ENCODE assay signal across 23 cellular contexts in genomic region chr9:37338218-37338617, GRCh38.
DNase-seq lines count a peak whose midpoint lies in the region; ATAC-seq, FAIRE-seq and TF ChIP-seq lines count a peak whose summit lies in the region.
"Had no signal": no experiment of that assay in that cellular context is flagged by ENCODE, and none has a peak within 500 bp of the region (broad histone marks: within the 10 kb centered on the region; RNA-seq: fewer than 3 reads in every experiment).

No MANE protein-coding gene starts in this region.

- peaks cover 15 to 35% of the 10 kb centered on the region in 2 donors for H3K4me1 Mint-ChIP-seq in stimulated activated naive B cell treated with anti-CD40 and anti-IgM and Interleukin-4, amounts not matched to agents 10 μg/mL and 1 μg/mL and 100 μg/mL, for 72 hours
- H3K4me1 Mint-ChIP-seq: activated CD4-positive, alpha-beta memory T cell treated with anti-CD3 and anti-CD28 coated beads, Interleukin-2, amount 10 ng/mL, durations not matched to agents 7 days and 5 days had no signal

- H3K27me3 ChIP-seq in GM12878 (replicated peaks in 1 of 2; ENCODE audit: control insufficient read depth in 2 of 2, insufficient read depth in 2 of 2, low read length in 1 of 2), result no peaks in the 10 kb centered on the region
- no peaks in the 10 kb centered on the region for H3K27me3 ChIP-seq in tibial artery
- H3K27me3 ChIP-seq: breast epithelium, hepatocyte, upper lobe of right lung had no signal

- H3K36me3 ChIP-seq in GM12878 (ENCODE audit: control insufficient read depth in 2 of 2, insufficient read depth in 2 of 2, low read length in 1 of 2) (peaks cover 0 to 1% of the 10 kb centered on the region in 2 experiments; a peak in 3 of 4 replicates), tibial artery (no peaks in the 10 kb centered on the region)
- H3K36me3 ChIP-seq: breast epithelium, upper lobe of right lung had no signal

- no peaks in the 10 kb centered on the region for H3K9me3 Mint-ChIP-seq in stimulated activated naive B cell treated with anti-CD40 and anti-IgM and Interleukin-4, amounts not matched to agents 10 μg/mL and 1 μg/mL and 100 μg/mL, for 72 hours
- H3K9me3 Mint-ChIP-seq: activated CD4-positive, alpha-beta memory T cell treated with anti-CD3 and anti-CD28 coated beads, Interleukin-2, amount 10 ng/mL, durations not matched to agents 7 days and 5 days; CD14-positive monocyte; dendritic cell treated with granulocyte-macrophage colony-stimulating factor and Interleukin-4, amounts not matched to agents 40 ng/mL and 50 ng/mL, for 4 days; T-helper 1 cell treated with Interleukin-12 subunit alpha and Interleukin-12 subunit beta and Interleukin-4 antibody, amounts not matched to agents 30 μg/mL and 1 μg/mL, for 36 hours; WTC11 had no signal

- H3K27ac ChIP-seq in GM12878 (ENCODE audit: control insufficient read depth, insufficient read depth) (no peak overlapping the region; the same call in 1 of the 2 replicates), tibial artery (no peak overlapping the region)
- H3K27ac ChIP-seq: breast epithelium, hepatocyte, PC-9, skin epidermis, upper lobe of right lung had no signal

- no peak overlapping the region; the same call in 1 of the 2 replicates for H3K4me2 ChIP-seq in GM12878 (ENCODE audit: control insufficient read depth, insufficient read depth)
- H3K4me2 ChIP-seq: hepatocyte, PC-9 had no signal

- TF ChIP-seq POLR2A in GM12878 (IDR thresholded peaks at IDR 0.05; ENCODE audit: low read depth, low read length), result no peak

- H3K9ac ChIP-seq in GM12878 (ENCODE audit: control insufficient read depth, insufficient read depth, low read length), result no peak overlapping the region

- POLR2A ChIA-PET in GM12878 (lab: Charles Lee), result interaction anchor here (0.9 to 2.7 kb wide), 6 partner anchors 8 to 39 kb away, joined by 3 to 17 read pairs (median 4); no protein-coding TSS in a partner anchor

- TF ChIP-seq EP300 in GM12878 (IDR thresholded peaks at IDR 0.05; ENCODE audit: borderline replicate concordance in 1 of 2, control insufficient read depth in 1 of 2, low read depth in 2 of 2, low read length in 2 of 2), result no peak

- ATAC-seq in GM12878, result no peak
- no peak for ATAC-seq in stimulated activated naive B cell treated with anti-CD40 and anti-IgM and Interleukin-4, amounts not matched to agents 10 μg/mL and 1 μg/mL and 100 μg/mL, for 72 hours (replicated peaks)
- ATAC-seq: upper lobe of right lung, WTC11 had no signal

- no peak overlapping the region for H2AFZ ChIP-seq in GM12878 (ENCODE audit: control insufficient read depth, low read depth, low read length)
- H2AFZ ChIP-seq: hepatocyte, PC-9 had no signal

- intact Hi-C loops in GM12878 (cut with micrococcal nuclease; ENCODE audit: unreplicated experiment), result no loop called here
- intact Hi-C loops in tibial artery (cut with DNase I; ENCODE audit: low total_unique reads), result no loop called here

- DNase-seq in NCI-H1092 treated with DMSO at 0.1 percent for 48 hours (lab: John Stamatoyannopoulos, UW) (peak; percentile 34), NCI-H1092 (lab: John Stamatoyannopoulos, UW) (no peak), NCI-H2029 (lab: John Stamatoyannopoulos, UW) (peak; percentile 32), GM12878 (ENCODE audit: low read depth, low spot score) (no peak), tibial artery (no peak), cerebellar nuclear complex (lab: John Stamatoyannopoulos, UW) (no peak)
- no peak for DNase-seq in stimulated activated naive B cell treated with anti-CD40 and anti-IgM and Interleukin-4, amounts not matched to agents 10 μg/mL and 1 μg/mL and 100 μg/mL, for 72 hours
- no peak for DNase-seq in stimulated activated CD4-positive, alpha-beta T cell treated with anti-CD3 and anti-CD28 coated beads, Interleukin-4, amount 100 ng/mL, for 24 hours
- DNase-seq: activated CD4-positive, alpha-beta memory T cell treated with anti-CD3 and anti-CD28 coated beads, Interleukin-2, amount 10 ng/mL, durations not matched to agents 7 days and 5 days; activated T-cell treated with anti-CD3 and anti-CD28 coated beads, Interleukin-2, amount 50 U/mL, for 1 hour; H7; NCI-H1417 treated with DMSO at 0.1 percent for 48 hours; PC-9; SIG-M5; stimulated activated CD4-positive, alpha-beta T cell treated with anti-CD3 and anti-CD28 coated beads, Interleukin-4, amount 100 ng/mL, for 4 hours; upper lobe of right lung had no signal

- no peaks in the 10 kb centered on the region for H4K20me1 ChIP-seq in GM12878 (ENCODE audit: control insufficient read depth, insufficient read depth)

- RAD21 ChIA-PET in GM12878 (lab: Charles Lee; ENCODE audit: unreplicated experiment), result interaction anchor here (0.8 to 2.6 kb wide), 14 partner anchors 10 to 465 kb away, joined by 3 to 11 read pairs (median 6); no protein-coding TSS in a partner anchor

- in situ Hi-C loops in GM12878 (cut with MboI), result no loop called here

- no peak for TF ChIP-seq CTCF in GM12878 (IDR thresholded peaks at IDR 0.05 in 2 of 3, conservative IDR thresholded peaks at IDR 0.05 in 1 of 3; ENCODE audit: control insufficient read depth in 2 of 3, extremely low read depth in 1 of 3, insufficient read depth in 1 of 3, low read depth in 3 of 3, low read length in 3 of 3)
- no peak for TF ChIP-seq CTCF in tibial artery (IDR thresholded peaks at IDR 0.05)

- no peak for TF ChIP-seq RAD21 in GM12878 (IDR thresholded peaks at IDR 0.05; ENCODE audit: insufficient read depth, low read depth, low read length)

- peak overlapping the region; percentile 20 for H3K27ac Mint-ChIP-seq in stimulated activated naive B cell treated with anti-CD40 and anti-IgM and Interleukin-4, amounts not matched to agents 10 μg/mL and 1 μg/mL and 100 μg/mL, for 72 hours
- H3K27ac Mint-ChIP-seq: activated CD4-positive, alpha-beta memory T cell treated with anti-CD3 and anti-CD28 coated beads, Interleukin-2, amount 10 ng/mL, durations not matched to agents 7 days and 5 days; CD14-positive monocyte; dendritic cell treated with granulocyte-macrophage colony-stimulating factor and Interleukin-4, amounts not matched to agents 40 ng/mL and 50 ng/mL, for 4 days; T-helper 1 cell treated with Interleukin-12 subunit alpha and Interleukin-12 subunit beta and Interleukin-4 antibody, amounts not matched to agents 30 μg/mL and 1 μg/mL, for 36 hours; WTC11 had no signal

- no peak overlapping the region for H3K4me3 Mint-ChIP-seq in stimulated activated naive B cell treated with anti-CD40 and anti-IgM and Interleukin-4, amounts not matched to agents 10 μg/mL and 1 μg/mL and 100 μg/mL, for 72 hours
- H3K4me3 Mint-ChIP-seq: activated CD4-positive, alpha-beta memory T cell treated with anti-CD3 and anti-CD28 coated beads, Interleukin-2, amount 10 ng/mL, durations not matched to agents 7 days and 5 days; CD14-positive monocyte; dendritic cell treated with granulocyte-macrophage colony-stimulating factor and Interleukin-4, amounts not matched to agents 40 ng/mL and 50 ng/mL, for 4 days; T-helper 1 cell treated with Interleukin-12 subunit alpha and Interleukin-12 subunit beta and Interleukin-4 antibody, amounts not matched to agents 30 μg/mL and 1 μg/mL, for 36 hours; WTC11 had no signal

- H3K4me1 ChIP-seq in GM12878 (ENCODE audit: control insufficient read depth, insufficient read depth, low read length), result peaks cover 39% of the 10 kb centered on the region
- H3K4me1 ChIP-seq in tibial artery, result no peaks in the 10 kb centered on the region
- H3K4me1 ChIP-seq: breast epithelium, upper lobe of right lung had no signal

- CTCF ChIA-PET in GM12878 (lab: Yijun Ruan, JAX), result interaction anchor here (0.7 to 4.6 kb wide), 14 partner anchors 12 to 465 kb away, joined by 3 to 38 read pairs (median 4); no protein-coding TSS in a partner anchor

- peaks cover 2% of the 10 kb centered on the region for H3K79me2 ChIP-seq in GM12878 (ENCODE audit: control insufficient read depth, insufficient read depth, low read length)
- H3K79me2 ChIP-seq: hepatocyte had no signal

- no peak for FAIRE-seq in GM12878 (lab: Jason Lieb, UNC)

- peaks cover 2 to 7% of the 10 kb centered on the region in 2 donors for H3K36me3 Mint-ChIP-seq in stimulated activated naive B cell treated with anti-CD40 and anti-IgM and Interleukin-4, amounts not matched to agents 10 μg/mL and 1 μg/mL and 100 μg/mL, for 72 hours
- H3K36me3 Mint-ChIP-seq: CD14-positive monocyte, WTC11 had no signal

- 1% methylated on average over 4 of the region's 4 CpGs for whole genome bisulfite sequencing in GM12878 (ENCODE audit: insufficient coverage, insufficient replicate concordance, low lambda C conversion rate, missing lambda C conversion rate)

- no TSS peak for BruUV-seq in GM12878 (replicated peaks; lab: Mats Ljungman, UMichigan)

- H3K9me3 ChIP-seq in GM12878 (replicated peaks; ENCODE audit: control insufficient read depth, insufficient read depth, low read length) (no peaks in the 10 kb centered on the region), tibial artery (no peaks in the 10 kb centered on the region)
- H3K9me3 ChIP-seq: breast epithelium, upper lobe of right lung had no signal

- H3K27me3 Mint-ChIP-seq in stimulated activated naive B cell treated with anti-CD40 and anti-IgM and Interleukin-4, amounts not matched to agents 10 μg/mL and 1 μg/mL and 100 μg/mL, for 72 hours, result no peaks in the 10 kb centered on the region
- H3K27me3 Mint-ChIP-seq: activated CD4-positive, alpha-beta memory T cell treated with anti-CD3 and anti-CD28 coated beads, Interleukin-2, amount 10 ng/mL, durations not matched to agents 7 days and 5 days; dendritic cell treated with granulocyte-macrophage colony-stimulating factor and Interleukin-4, amounts not matched to agents 40 ng/mL and 50 ng/mL, for 4 days had no signal

- SMC1A ChIA-PET in GM12878 (lab: Charles Lee; ENCODE audit: uncharacterized antibody, unreplicated experiment), result interaction anchor here (1.0 to 3.0 kb wide), 19 partner anchors 10 to 334 kb away, joined by 3 to 37 read pairs (median 5); no protein-coding TSS in a partner anchor

- H3K4me3 ChIP-seq in GM12878 (no peak overlapping the region), tibial artery (no peak overlapping the region)
- H3K4me3 ChIP-seq: breast epithelium, hepatocyte, PC-9, skin epidermis, upper lobe of right lung had no signal

TF ChIP-seq in GM12878, 131 proteins besides CTCF, POLR2A, EP300 and RAD21 (continues in another document):
- no peak for TF ChIP-seq SMARCA5 (IDR thresholded peaks at IDR 0.05)
- no peak for TF ChIP-seq USF1 (IDR thresholded peaks at IDR 0.05; ENCODE audit: borderline replicate concordance, extremely low read length, insufficient read depth, low read depth, low read length)
- TF ChIP-seq ATF7 (IDR thresholded peaks at IDR 0.05; ENCODE audit: low read depth), result peak; percentile 58; the same call in 1 of the 2 replicates
- TF ChIP-seq GATAD2B (conservative IDR thresholded peaks at IDR 0.05; ENCODE audit: low read depth), result no peak

Comparison
In these comparisons a context has a peak if more than half of its experiments do, and no peak if none do; other contexts are left out.
1. DNase-seq: peak in NCI-H1092 treated with DMSO at 0.1 percent for 48 hours (single experiment) and NCI-H2029 (single experiment); none in NCI-H1092 (single experiment), GM12878 (single experiment), stimulated activated naive B cell treated with anti-CD40 and anti-IgM and Interleukin-4, amounts not matched to agents 10 μg/mL and 1 μg/mL and 100 μg/mL, for 72 hours (single experiment), tibial artery (0 of 2), stimulated activated CD4-positive, alpha-beta T cell treated with anti-CD3 and anti-CD28 coated beads, Interleukin-4, amount 100 ng/mL, for 24 hours (single experiment) and cerebellar nuclear complex (0 of 2).